Comparison of ENCODE assay signal across 16 cellular contexts in genomic region chr19:30861896-30862295, GRCh38.
"Had no signal": no experiment of that assay in that cellular context is flagged by ENCODE, and none has a peak within 500 bp of the region (broad histone marks: within the 10 kb centered on the region; RNA-seq: fewer than 3 reads in every experiment).

No MANE protein-coding gene starts in this region.

- H3K4me1 Mint-ChIP-seq: stimulated activated naive B cell treated with anti-CD40 and anti-IgM and Interleukin-4, amounts not matched to agents 10 μg/mL and 1 μg/mL and 100 μg/mL, for 72 hours; stimulated activated naive CD8-positive, alpha-beta T cell treated with anti-CD3 and anti-CD28 coated beads, Interleukin-15, amount 100 ng/mL, for 72 hours had no signal

- H3K36me3 Mint-ChIP-seq: naive thymus-derived CD4-positive, alpha-beta T cell; stimulated activated naive B cell treated with anti-CD40 and anti-IgM and Interleukin-4, amounts not matched to agents 10 μg/mL and 1 μg/mL and 100 μg/mL, for 72 hours had no signal

- H3K4me3 Mint-ChIP-seq: naive thymus-derived CD4-positive, alpha-beta T cell; stimulated activated naive B cell treated with anti-CD40 and anti-IgM and Interleukin-4, amounts not matched to agents 10 μg/mL and 1 μg/mL and 100 μg/mL, for 72 hours; stimulated activated naive CD8-positive, alpha-beta T cell treated with anti-CD3 and anti-CD28 coated beads, Interleukin-15, amount 100 ng/mL, for 72 hours had no signal

- H3K27ac Mint-ChIP-seq: naive thymus-derived CD4-positive, alpha-beta T cell; stimulated activated naive B cell treated with anti-CD40 and anti-IgM and Interleukin-4, amounts not matched to agents 10 μg/mL and 1 μg/mL and 100 μg/mL, for 72 hours; stimulated activated naive CD8-positive, alpha-beta T cell treated with anti-CD3 and anti-CD28 coated beads, Interleukin-15, amount 100 ng/mL, for 72 hours had no signal

- H3K27me3 Mint-ChIP-seq: stimulated activated naive B cell treated with anti-CD40 and anti-IgM and Interleukin-4, amounts not matched to agents 10 μg/mL and 1 μg/mL and 100 μg/mL, for 72 hours; stimulated activated naive CD8-positive, alpha-beta T cell treated with anti-CD3 and anti-CD28 coated beads, Interleukin-15, amount 100 ng/mL, for 72 hours had no signal

- DNase-seq: cortex of kidney; effector memory CD4-positive, alpha-beta T cell; gastrocnemius medialis; heart right ventricle; hypothalamus; left ventricle myocardium superior; mesendoderm; naive thymus-derived CD4-positive, alpha-beta T cell; psoas muscle; retina; sigmoid colon; stimulated activated CD4-positive, alpha-beta T cell treated with anti-CD3 and anti-CD28 coated beads, Interleukin-2, amount 100 ng/mL, for 24 hours; stimulated activated CD4-positive, alpha-beta T cell treated with anti-CD3 and anti-CD28 coated beads, Interleukin-4, amount 100 ng/mL, for 4 hours; stimulated activated naive B cell treated with anti-CD40 and anti-IgM and Interleukin-4, amounts not matched to agents 10 μg/mL and 1 μg/mL and 100 μg/mL, for 72 hours; stimulated activated naive CD8-positive, alpha-beta T cell treated with anti-CD3 and anti-CD28 coated beads, Interleukin-15, amount 100 ng/mL, for 72 hours; transverse colon had no signal

- ATAC-seq: gastrocnemius medialis; heart right ventricle; left ventricle myocardium superior; naive thymus-derived CD4-positive, alpha-beta T cell; psoas muscle; stimulated activated naive B cell treated with anti-CD40 and anti-IgM and Interleukin-4, amounts not matched to agents 10 μg/mL and 1 μg/mL and 100 μg/mL, for 72 hours; stimulated activated naive CD8-positive, alpha-beta T cell treated with anti-CD3 and anti-CD28 coated beads, Interleukin-15, amount 100 ng/mL, for 72 hours had no signal
